ENCODE assay signal across 1 cellular context in the genomic region with DNA sequence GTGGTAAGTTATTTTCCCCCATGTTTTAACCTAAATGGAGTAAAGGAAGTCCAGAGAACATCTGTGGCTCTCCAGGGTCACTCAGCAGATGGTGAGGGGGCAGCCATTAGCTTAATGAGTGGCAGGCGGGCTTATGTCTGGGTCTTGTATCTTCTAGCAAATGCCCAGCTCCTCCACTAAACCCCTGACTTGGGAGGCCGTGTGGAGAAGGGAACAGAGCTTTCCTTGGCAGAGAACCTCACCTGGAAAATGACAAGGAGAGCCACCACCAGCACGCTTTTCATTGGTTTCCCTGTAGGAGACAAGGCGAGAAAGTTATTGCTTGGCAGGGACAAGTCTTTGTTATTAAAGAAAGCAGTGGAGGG.
TF ChIP-seq lines count a peak whose summit lies in the region.

No MANE protein-coding gene starts in this region.

TF ChIP-seq in SK-N-SH treated with all-trans-retinoic acid at 6 μM for 48 hours, 23 proteins besides CTCF, POLR2A, EP300 and RAD21 (continued from another document):
- TF ChIP-seq, protein P1, sequence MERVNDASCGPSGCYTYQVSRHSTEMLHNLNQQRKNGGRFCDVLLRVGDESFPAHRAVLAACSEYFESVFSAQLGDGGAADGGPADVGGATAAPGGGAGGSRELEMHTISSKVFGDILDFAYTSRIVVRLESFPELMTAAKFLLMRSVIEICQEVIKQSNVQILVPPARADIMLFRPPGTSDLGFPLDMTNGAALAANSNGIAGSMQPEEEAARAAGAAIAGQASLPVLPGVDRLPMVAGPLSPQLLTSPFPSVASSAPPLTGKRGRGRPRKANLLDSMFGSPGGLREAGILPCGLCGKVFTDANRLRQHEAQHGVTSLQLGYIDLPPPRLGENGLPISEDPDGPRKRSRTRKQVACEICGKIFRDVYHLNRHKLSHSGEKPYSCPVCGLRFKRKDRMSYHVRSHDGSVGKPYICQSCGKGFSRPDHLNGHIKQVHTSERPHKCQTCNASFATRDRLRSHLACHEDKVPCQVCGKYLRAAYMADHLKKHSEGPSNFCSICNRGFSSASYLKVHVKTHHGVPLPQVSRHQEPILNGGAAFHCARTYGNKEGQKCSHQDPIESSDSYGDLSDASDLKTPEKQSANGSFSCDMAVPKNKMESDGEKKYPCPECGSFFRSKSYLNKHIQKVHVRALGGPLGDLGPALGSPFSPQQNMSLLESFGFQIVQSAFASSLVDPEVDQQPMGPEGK (CRISPR knock-in tag; IDR thresholded peaks at IDR 0.05; ENCODE audit: borderline replicate concordance) = no peak
- TF ChIP-seq ESRRG (CRISPR knock-in tag; IDR thresholded peaks at IDR 0.05) = no peak
- no peak for TF ChIP-seq BACH2 (CRISPR knock-in tag; IDR thresholded peaks at IDR 0.05; ENCODE audit: borderline replicate concordance)
- TF ChIP-seq ISL1 (CRISPR knock-in tag; IDR thresholded peaks at IDR 0.05) = no peak
- TF ChIP-seq ZNF8 (CRISPR knock-in tag; IDR thresholded peaks at IDR 0.05) = no peak
- no peak for TF ChIP-seq ZFP3 (CRISPR knock-in tag; IDR thresholded peaks at IDR 0.05)
- TF ChIP-seq RARB (CRISPR knock-in tag; IDR thresholded peaks at IDR 0.05) = no peak
- no peak for TF ChIP-seq ZC3H10 (CRISPR knock-in tag; IDR thresholded peaks at IDR 0.05)
- TF ChIP-seq CSDC2 (CRISPR knock-in tag; IDR thresholded peaks at IDR 0.05) = no peak
- TF ChIP-seq CREB5 (CRISPR knock-in tag; IDR thresholded peaks at IDR 0.05; ENCODE audit: low read depth) = no peak
- no peak for TF ChIP-seq ARNTL (CRISPR knock-in tag; IDR thresholded peaks at IDR 0.05; ENCODE audit: borderline replicate concordance, low read depth)
- TF ChIP-seq, protein P2, sequence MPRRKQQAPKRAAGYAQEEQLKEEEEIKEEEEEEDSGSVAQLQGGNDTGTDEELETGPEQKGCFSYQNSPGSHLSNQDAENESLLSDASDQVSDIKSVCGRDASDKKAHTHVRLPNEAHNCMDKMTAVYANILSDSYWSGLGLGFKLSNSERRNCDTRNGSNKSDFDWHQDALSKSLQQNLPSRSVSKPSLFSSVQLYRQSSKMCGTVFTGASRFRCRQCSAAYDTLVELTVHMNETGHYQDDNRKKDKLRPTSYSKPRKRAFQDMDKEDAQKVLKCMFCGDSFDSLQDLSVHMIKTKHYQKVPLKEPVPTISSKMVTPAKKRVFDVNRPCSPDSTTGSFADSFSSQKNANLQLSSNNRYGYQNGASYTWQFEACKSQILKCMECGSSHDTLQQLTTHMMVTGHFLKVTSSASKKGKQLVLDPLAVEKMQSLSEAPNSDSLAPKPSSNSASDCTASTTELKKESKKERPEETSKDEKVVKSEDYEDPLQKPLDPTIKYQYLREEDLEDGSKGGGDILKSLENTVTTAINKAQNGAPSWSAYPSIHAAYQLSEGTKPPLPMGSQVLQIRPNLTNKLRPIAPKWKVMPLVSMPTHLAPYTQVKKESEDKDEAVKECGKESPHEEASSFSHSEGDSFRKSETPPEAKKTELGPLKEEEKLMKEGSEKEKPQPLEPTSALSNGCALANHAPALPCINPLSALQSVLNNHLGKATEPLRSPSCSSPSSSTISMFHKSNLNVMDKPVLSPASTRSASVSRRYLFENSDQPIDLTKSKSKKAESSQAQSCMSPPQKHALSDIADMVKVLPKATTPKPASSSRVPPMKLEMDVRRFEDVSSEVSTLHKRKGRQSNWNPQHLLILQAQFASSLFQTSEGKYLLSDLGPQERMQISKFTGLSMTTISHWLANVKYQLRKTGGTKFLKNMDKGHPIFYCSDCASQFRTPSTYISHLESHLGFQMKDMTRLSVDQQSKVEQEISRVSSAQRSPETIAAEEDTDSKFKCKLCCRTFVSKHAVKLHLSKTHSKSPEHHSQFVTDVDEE (CRISPR knock-in tag; IDR thresholded peaks at IDR 0.05) = no peak
- TF ChIP-seq PPARA (CRISPR knock-in tag; IDR thresholded peaks at IDR 0.05; ENCODE audit: borderline replicate concordance) = no peak
- no peak for TF ChIP-seq SNAI2 (CRISPR knock-in tag; IDR thresholded peaks at IDR 0.05)
- TF ChIP-seq ZFP30 (CRISPR knock-in tag; IDR thresholded peaks at IDR 0.05) = no peak
- no peak for TF ChIP-seq ZNF565 (CRISPR knock-in tag; conservative IDR thresholded peaks at IDR 0.05; ENCODE audit: low read depth)
